2 cellular contexts compared by ENCODE assay signal in the genomic region with DNA sequence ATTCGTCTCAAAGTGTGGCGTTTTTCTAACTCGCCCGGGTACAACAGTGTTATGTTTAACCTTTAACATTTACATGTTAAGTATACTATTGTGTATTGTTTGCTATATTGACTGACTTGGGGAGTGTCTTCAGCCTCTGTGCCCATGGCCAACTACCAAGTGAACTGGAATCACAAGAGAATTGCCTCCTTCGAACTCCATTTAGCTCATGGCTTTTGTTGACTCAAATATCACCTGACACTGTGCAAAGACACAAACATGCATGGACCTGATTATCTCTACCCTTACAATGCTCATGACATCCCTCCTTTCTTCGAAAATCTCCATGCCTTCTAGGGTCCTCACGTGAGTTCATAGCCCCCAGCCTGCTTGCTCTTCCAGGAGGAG.
TF ChIP-seq lines count a peak whose summit lies in the region.

No MANE protein-coding gene starts in this region.

TF ChIP-seq in liver, 16 proteins besides CTCF, POLR2A, EP300 and RAD21:
- no peak for TF ChIP-seq TAF1 (conservative IDR thresholded peaks at IDR 0.05)
- no peak for TF ChIP-seq GABPA (IDR thresholded peaks at IDR 0.05 in 1 of 2, conservative IDR thresholded peaks at IDR 0.05 in 1 of 2)
- TF ChIP-seq EGR1 (IDR thresholded peaks at IDR 0.05; ENCODE audit: low read depth in 2 of 2) = no peak
- TF ChIP-seq ZBTB33 (IDR thresholded peaks at IDR 0.05) = no peak

TF ChIP-seq in HepG2, 621 proteins besides CTCF, POLR2A, EP300 and RAD21:
- TF ChIP-seq BCLAF1 (IDR thresholded peaks at IDR 0.05) = no peak
- no peak for TF ChIP-seq ZFP36L1 (CRISPR knock-in tag; IDR thresholded peaks at IDR 0.05)
- TF ChIP-seq PRDM4 (CRISPR knock-in tag; IDR thresholded peaks at IDR 0.05; ENCODE audit: borderline replicate concordance) = no peak
- TF ChIP-seq, protein P1, sequence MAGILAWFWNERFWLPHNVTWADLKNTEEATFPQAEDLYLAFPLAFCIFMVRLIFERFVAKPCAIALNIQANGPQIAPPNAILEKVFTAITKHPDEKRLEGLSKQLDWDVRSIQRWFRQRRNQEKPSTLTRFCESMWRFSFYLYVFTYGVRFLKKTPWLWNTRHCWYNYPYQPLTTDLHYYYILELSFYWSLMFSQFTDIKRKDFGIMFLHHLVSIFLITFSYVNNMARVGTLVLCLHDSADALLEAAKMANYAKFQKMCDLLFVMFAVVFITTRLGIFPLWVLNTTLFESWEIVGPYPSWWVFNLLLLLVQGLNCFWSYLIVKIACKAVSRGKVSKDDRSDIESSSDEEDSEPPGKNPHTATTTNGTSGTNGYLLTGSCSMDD (CRISPR knock-in tag; IDR thresholded peaks at IDR 0.05) = no peak
- no peak for TF ChIP-seq ZGPAT (CRISPR knock-in tag; IDR thresholded peaks at IDR 0.05)
- TF ChIP-seq KMT2A (CRISPR knock-in tag; IDR thresholded peaks at IDR 0.05) = no peak
- TF ChIP-seq ARID4A (CRISPR knock-in tag; IDR thresholded peaks at IDR 0.05; ENCODE audit: borderline replicate concordance) = no peak
- TF ChIP-seq, protein P2, sequence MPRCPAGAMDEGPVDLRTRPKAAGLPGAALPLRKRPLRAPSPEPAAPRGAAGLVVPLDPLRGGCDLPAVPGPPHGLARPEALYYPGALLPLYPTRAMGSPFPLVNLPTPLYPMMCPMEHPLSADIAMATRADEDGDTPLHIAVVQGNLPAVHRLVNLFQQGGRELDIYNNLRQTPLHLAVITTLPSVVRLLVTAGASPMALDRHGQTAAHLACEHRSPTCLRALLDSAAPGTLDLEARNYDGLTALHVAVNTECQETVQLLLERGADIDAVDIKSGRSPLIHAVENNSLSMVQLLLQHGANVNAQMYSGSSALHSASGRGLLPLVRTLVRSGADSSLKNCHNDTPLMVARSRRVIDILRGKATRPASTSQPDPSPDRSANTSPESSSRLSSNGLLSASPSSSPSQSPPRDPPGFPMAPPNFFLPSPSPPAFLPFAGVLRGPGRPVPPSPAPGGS (CRISPR knock-in tag; IDR thresholded peaks at IDR 0.05) = no peak
- TF ChIP-seq, protein P3, sequence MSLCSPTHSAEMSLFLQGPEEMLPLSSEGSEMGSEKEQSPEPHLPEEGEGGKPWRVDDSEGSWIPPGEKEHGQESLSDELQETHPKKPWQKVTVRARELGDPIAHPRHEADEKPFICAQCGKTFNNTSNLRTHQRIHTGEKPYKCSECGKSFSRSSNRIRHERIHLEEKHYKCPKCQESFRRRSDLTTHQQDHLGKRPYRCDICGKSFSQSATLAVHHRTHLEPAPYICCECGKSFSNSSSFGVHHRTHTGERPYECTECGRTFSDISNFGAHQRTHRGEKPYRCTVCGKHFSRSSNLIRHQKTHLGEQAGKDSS (CRISPR knock-in tag; IDR thresholded peaks at IDR 0.05; ENCODE audit: borderline replicate concordance, low read depth) = no peak
- TF ChIP-seq HNF4G (IDR thresholded peaks at IDR 0.05; ENCODE audit: borderline replicate concordance, low read depth, low read length) = no peak
- TF ChIP-seq HNF4G (CRISPR knock-in tag; IDR thresholded peaks at IDR 0.05; ENCODE audit: borderline replicate concordance, low read depth) = no peak
- no peak for TF ChIP-seq PHF21A (CRISPR knock-in tag; IDR thresholded peaks at IDR 0.05)
- TF ChIP-seq CEBPG (CRISPR knock-in tag; IDR thresholded peaks at IDR 0.05) = no peak
